Comparison of ENCODE assay signal across 8 cellular contexts in genomic region chr17:42458497-42459255, GRCh38. TPM values are rescaled to one million over a fixed set of nuclear protein-coding genes. Genes with fewer than 3 reads are reported as not detected.
DNase-seq lines count a peak whose midpoint lies in the region; ATAC-seq and TF ChIP-seq lines count a peak whose summit lies in the region.

Gene ATP6V0A1 (plus strand): TSS chr17:42458878. CDS start chr17:42460895, 2,017 bp downstream.

- DNase-seq in CD8-positive, alpha-beta T cell: peak; percentile 75 to 88 (median 84)
- DNase-seq in HuH-7 (ENCODE audit: low spot score): peak; percentile 98
- peak; percentile 64 to 82 for DNase-seq in PC-9
- DNase-seq in activated T-cell treated with anti-CD3 and anti-CD28 coated beads, Interleukin-2, amount 50 U/mL, for 48 hours: peak; percentile 94 to 95
- peak; percentile 98 for DNase-seq in esophagus muscularis mucosa (ENCODE audit: extremely low spot score)
- DNase-seq in stimulated activated CD8-positive, alpha-beta memory T cell treated with anti-CD3 and anti-CD28 coated beads, Interleukin-7, amount 100 ng/mL, for 1 hour (ENCODE audit: low read depth in 2 of 2): peak; percentile 67 to 70

- peaks cover 9% of the 10 kb centered on the region for H3K36me3 Mint-ChIP-seq in CD8-positive, alpha-beta T cell

- H3K27ac ChIP-seq in CD8-positive, alpha-beta T cell (ENCODE audit: low read depth, low read length): peak within 1 kb of the TSS; percentile 39
- H3K27ac ChIP-seq in PC-9: peak within 1 kb of the TSS; percentile 78
- peak within 1 kb of the TSS; percentile 97 to 98 (median 98) for H3K27ac ChIP-seq in esophagus muscularis mucosa (replicated peaks in 1 of 4)
- peak within 1 kb of the TSS; percentile 99 for H3K27ac ChIP-seq in muscle layer of colon (ENCODE audit: low read depth, low read length)

- peaks cover 41% of the 10 kb centered on the region for H3K4me1 Mint-ChIP-seq in CD8-positive, alpha-beta T cell (ENCODE audit: low read depth)

- H3K4me1 ChIP-seq in CD8-positive, alpha-beta T cell (ENCODE audit: insufficient read depth, low read length): peaks cover 38% of the 10 kb centered on the region
- H3K4me1 ChIP-seq in PC-9 (replicated peaks; ENCODE audit: insufficient read depth) (peaks cover 41% of the 10 kb centered on the region), esophagus muscularis mucosa (peaks cover 22 to 61% (median 54%) of the 10 kb centered on the region in 4 donors), muscle layer of colon (ENCODE audit: insufficient read depth, low read length) (peaks cover 13% of the 10 kb centered on the region)

- peaks cover 52% of the 10 kb centered on the region for H3F3A ChIP-seq in PC-9 (ENCODE audit: insufficient read depth, low read depth)

- no peaks in the 10 kb centered on the region for H3K27me3 ChIP-seq in CD8-positive, alpha-beta T cell (ENCODE audit: insufficient read depth, low read length)
- H3K27me3 ChIP-seq in PC-9 (ENCODE audit: insufficient read depth, low read depth): no peaks in the 10 kb centered on the region
- no peaks in the 10 kb centered on the region for H3K27me3 ChIP-seq in esophagus muscularis mucosa
- H3K27me3 ChIP-seq in muscle layer of colon (ENCODE audit: control insufficient read depth in 1 of 2, insufficient read depth in 2 of 2, low read length in 2 of 2): no peaks in the 10 kb centered on the region

- H3K4me3 ChIP-seq in CD8-positive, alpha-beta T cell (ENCODE audit: low read depth, low read length): peak within 1 kb of the TSS; percentile 54
- H3K4me3 ChIP-seq in PC-9 (peak within 1 kb of the TSS; percentile 77), esophagus muscularis mucosa (peak within 1 kb of the TSS; percentile 74 to 92 (median 75)), muscle layer of colon (ENCODE audit: low read depth in 1 of 2, low read length in 2 of 2) (peak within 1 kb of the TSS; percentile 62 to 82)

- peak within 1 kb of the TSS; percentile 70 for H3K27ac Mint-ChIP-seq in CD8-positive, alpha-beta T cell

- H3K4me3 Mint-ChIP-seq in CD8-positive, alpha-beta T cell: peak within 1 kb of the TSS; percentile 89

- peak; percentile 81 for TF ChIP-seq POLR2A in esophagus muscularis mucosa (IDR thresholded peaks at IDR 0.05; ENCODE audit: low read depth)

- H3K27me3 Mint-ChIP-seq in CD8-positive, alpha-beta T cell (ENCODE audit: low read depth): no peaks in the 10 kb centered on the region

- CTCF ChIA-PET in CD8-positive, alpha-beta T cell (lab: Charles Lee): interaction anchor here (1.2 kb wide), 1 partner anchor 50 kb away, joined by 3 read pairs; no protein-coding TSS in a partner anchor
- CTCF ChIA-PET in PC-9 (lab: Charles Lee): interaction anchor here (0.6 to 0.7 kb wide), 2 partner anchors 12 to 19 kb away, joined by 3 to 5 read pairs; no protein-coding TSS in a partner anchor

- no peaks in the 10 kb centered on the region for H3K36me3 ChIP-seq in CD8-positive, alpha-beta T cell (ENCODE audit: insufficient read depth, low read length)
- H3K36me3 ChIP-seq in PC-9 (ENCODE audit: low read depth): peaks cover 4% of the 10 kb centered on the region; the same call in 1 of the 2 replicates
- peaks cover 0 to 27% (median 12%) of the 10 kb centered on the region in 4 donors for H3K36me3 ChIP-seq in esophagus muscularis mucosa
- H3K36me3 ChIP-seq in muscle layer of colon (ENCODE audit: insufficient read depth, low read length): peaks cover 19% of the 10 kb centered on the region

- H3K79me2 ChIP-seq in PC-9 (ENCODE audit: low read depth): peaks cover 35% of the 10 kb centered on the region

- H3K4me2 ChIP-seq in PC-9: peak within 1 kb of the TSS; percentile 86

- no peak for TF ChIP-seq CTCF in CD8-positive, alpha-beta T cell (IDR thresholded peaks at IDR 0.05)
- TF ChIP-seq CTCF in PC-9 (conservative IDR thresholded peaks at IDR 0.05): no peak
- TF ChIP-seq CTCF in esophagus muscularis mucosa (IDR thresholded peaks at IDR 0.05): no peak

- peak within 1 kb of the TSS; percentile 92 for H2AFZ ChIP-seq in PC-9

- no peaks in the 10 kb centered on the region for H3K9me3 Mint-ChIP-seq in CD8-positive, alpha-beta T cell

- intact Hi-C loops in CD8-positive, alpha-beta T cell (cut with DNase I, micrococcal nuclease): loop anchor here in 1 of 2 experiments (1.0 kb wide), 1 partner anchor 122 kb away; no protein-coding TSS in a partner anchor
- intact Hi-C loops in PC-9 (cut with micrococcal nuclease; ENCODE audit: unreplicated experiment) (loop anchor here (1.0 to 5.0 kb wide), 2 partner anchors 30 to 59 kb away; no protein-coding TSS in a partner anchor), esophagus muscularis mucosa (cut with DNase I) (loop anchor here (5.0 kb wide), 1 partner anchor 36 kb away; the partner anchor contains the start of gene CAVIN1)

- POLR2A ChIA-PET in CD8-positive, alpha-beta T cell (lab: Charles Lee): interaction anchor here (0.8 kb wide), 1 partner anchor 32 kb away, joined by 3 read pairs; no protein-coding TSS in a partner anchor
- POLR2A ChIA-PET in PC-9 (lab: Charles Lee; ENCODE audit: unreplicated experiment): no interaction called here

- no peaks in the 10 kb centered on the region for H3K9me3 ChIP-seq in CD8-positive, alpha-beta T cell (ENCODE audit: low read length)
- no peaks in the 10 kb centered on the region for H3K9me3 ChIP-seq in PC-9 (ENCODE audit: insufficient read depth, low read depth)
- H3K9me3 ChIP-seq in esophagus muscularis mucosa: no peaks in the 10 kb centered on the region
- no peaks in the 10 kb centered on the region for H3K9me3 ChIP-seq in muscle layer of colon (ENCODE audit: low read length)

- WGBS in esophagus muscularis mucosa: 1% methylated on average over 32 of the region's 45 CpGs

- H3K9me2 ChIP-seq in PC-9 (ENCODE audit: insufficient read depth): no peaks in the 10 kb centered on the region

- ATAC-seq in CD8-positive, alpha-beta T cell: peak; percentile 86
- ATAC-seq in GM21367 (IDR thresholded peaks at IDR 0.05; ENCODE audit: unreplicated experiment): peak; percentile 55

- H3K9ac ChIP-seq in muscle layer of colon (ENCODE audit: low read length): peak within 1 kb of the TSS; percentile 93

- BruUV-seq in PC-9 (replicated peaks; lab: Mats Ljungman, UMichigan): TSS peak; percentile 73

- TF ChIP-seq EP300 in esophagus muscularis mucosa (IDR thresholded peaks at IDR 0.05): no peak

- H4K20me1 ChIP-seq in PC-9 (ENCODE audit: insufficient read depth): 0 out of 2 replicates have a peak, but pooled peaks cover 8% of the 10 kb centered on the region

RNA-seq across cellular contexts. Expression of gene ATP6V0A1, which starts in this region (rescaled TPM):
- total RNA-seq in CD8-positive, alpha-beta T cell: 1 to 10 TPM; 8.3 to 9.0 TPM
- total RNA-seq in PC-9 (2021): 39.4 and 55.1 TPM in 2 replicates
- total RNA-seq in esophagus muscularis mucosa: 10 to 100 TPM; 51.9 to 74.9 (median 63.9) TPM

Comparison
In these comparisons a context has a peak if more than half of its experiments do, and no peak if none do; other contexts are left out.
1. Peak in every context shown above with its lines: DNase-seq, ATAC-seq, H3K4me3 ChIP-seq and H3K27ac ChIP-seq.
2. H3K27ac ChIP-seq: peak in every context shown above with its lines; median percentile 99 in muscle layer of colon; 98 in esophagus muscularis mucosa; 78 in PC-9; 39 in CD8-positive, alpha-beta T cell.